Comparison of ENCODE assay signal across 8 cellular contexts in genomic region chr14:20632831-20633771, GRCh38. TPM values are rescaled to one million over a fixed set of nuclear protein-coding genes. Genes with fewer than 3 reads are reported as not detected.
DNase-seq lines count a peak whose midpoint lies in the region; ATAC-seq lines count a peak whose summit lies in the region.

No MANE protein-coding gene starts in this region.

- H3K9me3 ChIP-seq in mesenchymal stem cell (ENCODE audit: control insufficient read depth, low read length), result no peaks in the 10 kb centered on the region

- H2BK12ac ChIP-seq in mesenchymal stem cell (ENCODE audit: low read length in 2 of 2), result peak overlapping the region in 1 of 2 experiments; percentile 23

- H3K27ac ChIP-seq in mesenchymal stem cell (ENCODE audit: low read length, poor library complexity, severe bottlenecking), result no peak overlapping the region

- H3K9me3 Mint-ChIP-seq in stimulated activated effector memory CD8-positive, alpha-beta T cell treated with anti-CD3 and anti-CD28 coated beads, Interleukin-12 subunit alpha, Interleukin-12 subunit beta, amount 100 ng/mL, for 72 hours, result no peaks in the 10 kb centered on the region

- H3K79me1 ChIP-seq in mesenchymal stem cell (replicated peaks; ENCODE audit: low read length, poor library complexity, severe bottlenecking), result no peaks in the 10 kb centered on the region

- no peak overlapping the region for H4K8ac ChIP-seq in mesenchymal stem cell (ENCODE audit: low read length)

- H4K91ac ChIP-seq in mesenchymal stem cell (ENCODE audit: low read length), result no peak overlapping the region

- ATAC-seq in GM18499 (IDR thresholded peaks at IDR 0.05; ENCODE audit: insufficient read depth, unreplicated experiment) (peak; percentile 48), HG02885 (IDR thresholded peaks at IDR 0.05; ENCODE audit: poor library complexity, unreplicated experiment) (peak; percentile 74)
- peak; percentile 86 for ATAC-seq in stimulated activated effector memory CD8-positive, alpha-beta T cell treated with anti-CD3 and anti-CD28 coated beads, Interleukin-12 subunit alpha, Interleukin-12 subunit beta, amount 100 ng/mL, for 72 hours

- H2BK15ac ChIP-seq in mesenchymal stem cell (ENCODE audit: low read depth, poor library complexity, severe bottlenecking), result no peak overlapping the region

- DNase-seq in NCI-H2227 (lab: John Stamatoyannopoulos, UW; ENCODE audit: unreplicated experiment) (peak; percentile 62), mesenchymal stem cell (peak; percentile 87), NCI-H2196 treated with DMSO at 0.1 percent for 48 hours (lab: John Stamatoyannopoulos, UW; ENCODE audit: unreplicated experiment) (no peak)
- DNase-seq in activated CD4-positive, alpha-beta T cell treated with anti-CD3 and anti-CD28 coated beads for 1 hour, result peak; percentile 46
- DNase-seq in effector CD4-positive, alpha-beta T cell, result peak; percentile 46
- peak; percentile 45 to 84 for DNase-seq in stimulated activated effector memory CD8-positive, alpha-beta T cell treated with anti-CD3 and anti-CD28 coated beads, Interleukin-12 subunit alpha, Interleukin-12 subunit beta, amount 100 ng/mL, for 72 hours (ENCODE audit: low spot score in 2 of 2)

- H2AK5ac ChIP-seq in mesenchymal stem cell (ENCODE audit: low read length, severe bottlenecking), result no peak overlapping the region

- H2AFZ ChIP-seq in mesenchymal stem cell (ENCODE audit: low read depth, low read length), result no peak overlapping the region

- no peak overlapping the region for H2BK120ac ChIP-seq in mesenchymal stem cell (ENCODE audit: low read depth, low read length)

- H3K4me2 ChIP-seq in mesenchymal stem cell (ENCODE audit: low read length, poor library complexity, severe bottlenecking), result peak overlapping the region; percentile 86

- H3K4me1 ChIP-seq in mesenchymal stem cell (ENCODE audit: control insufficient read depth, insufficient read depth, low read depth, low read length), result peaks cover 18% of the 10 kb centered on the region

- peak overlapping the region in 1 of 2 experiments; percentile 80 for H3K4me3 ChIP-seq in mesenchymal stem cell (ENCODE audit: insufficient read depth in 1 of 2, low read depth in 1 of 2, low read length in 2 of 2)

- peaks cover 52% of the 10 kb centered on the region for H3K4me1 Mint-ChIP-seq in stimulated activated effector memory CD8-positive, alpha-beta T cell treated with anti-CD3 and anti-CD28 coated beads, Interleukin-12 subunit alpha, Interleukin-12 subunit beta, amount 100 ng/mL, for 72 hours

- no peak overlapping the region for H3K23ac ChIP-seq in mesenchymal stem cell (ENCODE audit: low read length in 2 of 2)

- peak overlapping the region; percentile 97 for H3K27ac Mint-ChIP-seq in stimulated activated effector memory CD8-positive, alpha-beta T cell treated with anti-CD3 and anti-CD28 coated beads, Interleukin-12 subunit alpha, Interleukin-12 subunit beta, amount 100 ng/mL, for 72 hours

- no peak overlapping the region for H3K9ac ChIP-seq in mesenchymal stem cell (ENCODE audit: low read length)

- no peaks in the 10 kb centered on the region for H3K36me3 ChIP-seq in mesenchymal stem cell (ENCODE audit: control insufficient read depth in 1 of 2, insufficient read depth in 2 of 2, low read depth in 1 of 2, low read length in 2 of 2)

- peaks cover 13 to 27% of the 10 kb centered on the region in 2 experiments for H3K27me3 ChIP-seq in mesenchymal stem cell (ENCODE audit: control insufficient read depth in 1 of 2, insufficient read depth in 1 of 2, low read length in 2 of 2)

- peaks cover 37% of the 10 kb centered on the region for H3K36me3 Mint-ChIP-seq in stimulated activated effector memory CD8-positive, alpha-beta T cell treated with anti-CD3 and anti-CD28 coated beads, Interleukin-12 subunit alpha, Interleukin-12 subunit beta, amount 100 ng/mL, for 72 hours

- H3K18ac ChIP-seq in mesenchymal stem cell (ENCODE audit: low read depth in 1 of 2, low read length in 2 of 2), result no peak overlapping the region

- no peak overlapping the region for H3K14ac ChIP-seq in mesenchymal stem cell (ENCODE audit: low read length in 2 of 2)

- under 1% methylated on average over 37 of the region's 46 CpGs for WGBS in mesenchymal stem cell

- H3K4ac ChIP-seq in mesenchymal stem cell (ENCODE audit: low read depth in 1 of 2, low read length in 2 of 2), result no peak overlapping the region

- H3K4me3 Mint-ChIP-seq in stimulated activated effector memory CD8-positive, alpha-beta T cell treated with anti-CD3 and anti-CD28 coated beads, Interleukin-12 subunit alpha, Interleukin-12 subunit beta, amount 100 ng/mL, for 72 hours, result peak overlapping the region; percentile 75

- no peak overlapping the region for H2BK5ac ChIP-seq in mesenchymal stem cell (ENCODE audit: low read depth, low read length, poor library complexity, severe bottlenecking)

RNA-seq across cellular contexts. Expression of gene OR6S1, which starts 8.4 kb away (rescaled TPM):
- not detected for polyA plus RNA-seq in mesenchymal stem cell (2013, experiment 1 of 2)
- polyA plus RNA-seq in mesenchymal stem cell (2013, experiment 2 of 2), result not detected

RNA-seq across cellular contexts. Expression of gene RNASE12, which starts 41.9 kb away (rescaled TPM):
- polyA plus RNA-seq in mesenchymal stem cell (2013, experiment 1 of 2), result not detected
- polyA plus RNA-seq in mesenchymal stem cell (2013, experiment 2 of 2), result not detected

RNA-seq across cellular contexts. Expression of gene RNASE11, which starts 45.3 kb away (rescaled TPM):
- not detected for polyA plus RNA-seq in mesenchymal stem cell (2013, experiment 1 of 2)
- 0.07 TPM for polyA plus RNA-seq in mesenchymal stem cell (2013, experiment 2 of 2)

RNA-seq across cellular contexts. Expression of gene RNASE4, which starts 51.3 kb away (rescaled TPM):
- 13.8 TPM for polyA plus RNA-seq in mesenchymal stem cell (2013, experiment 1 of 2)
- polyA plus RNA-seq in mesenchymal stem cell (2013, experiment 2 of 2), result 15.4 TPM

RNA-seq across cellular contexts. Expression of gene ANG, which starts 55.5 kb away (rescaled TPM):
- polyA plus RNA-seq in mesenchymal stem cell (2013, experiment 1 of 2), result 5.0 TPM
- polyA plus RNA-seq in mesenchymal stem cell (2013, experiment 2 of 2), result 5.8 TPM
